ENCODE assay signal across 30 cellular contexts in genomic region chr16:83100679-83101078, GRCh38.
A peak's percentile ranks its signal among the peaks of the same experiment; 100 is the strongest.
DNase-seq lines count a peak whose midpoint lies in the region; ATAC-seq, FAIRE-seq and TF ChIP-seq lines count a peak whose summit lies in the region.
"Had no signal": no experiment of that assay in that cellular context is flagged by ENCODE, and none has a peak within 500 bp of the region (broad histone marks: within the 10 kb centered on the region; RNA-seq: fewer than 3 reads in every experiment).

No MANE protein-coding gene starts in this region.

- peaks cover 30% of the 10 kb centered on the region for H3K4me1 ChIP-seq in keratinocyte (ENCODE audit: control insufficient read depth, extremely low read depth, insufficient read depth, low read length)
- H3K4me1 ChIP-seq: A549, heart left ventricle, lower lobe of right lung, upper lobe of left lung had no signal

- H3K4me3 Mint-ChIP-seq in activated CD8-positive, alpha-beta T cell treated with anti-CD3 and anti-CD28 coated beads for 36 hours: no peak overlapping the region
- no peak overlapping the region for H3K4me3 Mint-ChIP-seq in activated CD8-positive, alpha-beta T cell treated with anti-CD3 and anti-CD28 coated beads, Interleukin-2, amount 10 ng/mL, durations not matched to agents 7 days and 5 days
- H3K4me3 Mint-ChIP-seq: activated naive CD4-positive, alpha-beta T cell treated with anti-CD3 and anti-CD28 coated beads, Interleukin-2, amount 50 U/mL, for 24 hours; CD8-positive, alpha-beta T cell; central memory CD8-positive, alpha-beta T cell; IgD-negative memory B cell; nephron had no signal

- POLR2A ChIA-PET in activated CD8-positive, alpha-beta T cell treated with anti-CD3 and anti-CD28 coated beads for 36 hours (lab: Charles Lee): no interaction called here
- POLR2A ChIA-PET in activated CD8-positive, alpha-beta T cell treated with anti-CD3 and anti-CD28 coated beads, Interleukin-2, amount 10 ng/mL, durations not matched to agents 7 days and 5 days (lab: Charles Lee): no interaction called here

- dilution Hi-C loops in keratinocyte (cut with MboI; ENCODE audit: extremely low pct_ligation_motif_present, low sequenced_read_pairs): no loop called here

- peak; percentile 30 for DNase-seq in activated CD8-positive, alpha-beta T cell treated with anti-CD3 and anti-CD28 coated beads for 36 hours
- no peak for DNase-seq in activated CD8-positive, alpha-beta T cell treated with anti-CD3 and anti-CD28 coated beads, Interleukin-2, amount 10 ng/mL, durations not matched to agents 7 days and 5 days
- DNase-seq in HT1080 (ENCODE audit: low read depth): peak; percentile 39
- DNase-seq in choroid plexus epithelial cell (ENCODE audit: low read depth): peak; percentile 20
- peak; percentile 81 for DNase-seq in keratinocyte (ENCODE audit: low read depth, low spot score)
- no peak for DNase-seq in NOMO-1 treated with dmso at 0.1 percent for 144 hours (lab: John Stamatoyannopoulos, UW; ENCODE audit: unreplicated experiment)
- DNase-seq in sciatic nerve (ENCODE audit: low spot score): no peak
- DNase-seq: activated CD4-positive, CD25-positive, alpha-beta regulatory T cell treated with anti-CD3 and anti-CD28 coated beads, Interleukin-2, amount 50 U/mL, for 72 hours; activated T-cell treated with anti-CD3 and anti-CD28 coated beads, Interleukin-2, amount 50 U/mL, for 48 hours; CD8-positive, alpha-beta T cell; heart left ventricle; lower lobe of right lung; NCI-H1092 treated with DMSO at 0.1 percent for 48 hours; NCI-H2029 treated with DMSO at 0.1 percent for 48 hours; NCI-H526; retina; small intestine; stimulated activated CD4-positive, alpha-beta T cell treated with anti-CD3 and anti-CD28 coated beads, Interleukin-1b, Interleukin-23, amount 100 ng/mL, for 48 hours; stimulated activated CD8-positive, alpha-beta memory T cell treated with anti-CD3 and anti-CD28 coated beads, Interleukin-4, amount 100 ng/mL, for 48 hours; upper lobe of left lung had no signal

- peak; percentile 60 for ATAC-seq in activated CD8-positive, alpha-beta T cell treated with anti-CD3 and anti-CD28 coated beads for 36 hours
- no peak for ATAC-seq in activated CD8-positive, alpha-beta T cell treated with anti-CD3 and anti-CD28 coated beads, Interleukin-2, amount 10 ng/mL, durations not matched to agents 7 days and 5 days
- no peak for ATAC-seq in sciatic nerve
- ATAC-seq in HG02840 (IDR thresholded peaks at IDR 0.05; ENCODE audit: low FRiP score, unreplicated experiment): no peak
- ATAC-seq: A549; CD8-positive, alpha-beta T cell; heart left ventricle; lower lobe of right lung had no signal

- H3K27me3 ChIP-seq in keratinocyte (ENCODE audit: control insufficient read depth, extremely low read depth, insufficient read depth, low read length): no peaks in the 10 kb centered on the region
- H3K27me3 ChIP-seq: heart left ventricle, upper lobe of left lung had no signal

- no peak overlapping the region for H3K27ac Mint-ChIP-seq in activated CD8-positive, alpha-beta T cell treated with anti-CD3 and anti-CD28 coated beads for 36 hours
- no peak overlapping the region for H3K27ac Mint-ChIP-seq in activated CD8-positive, alpha-beta T cell treated with anti-CD3 and anti-CD28 coated beads, Interleukin-2, amount 10 ng/mL, durations not matched to agents 7 days and 5 days
- H3K27ac Mint-ChIP-seq: activated naive CD4-positive, alpha-beta T cell treated with anti-CD3 and anti-CD28 coated beads, Interleukin-2, amount 50 U/mL, for 24 hours; CD8-positive, alpha-beta T cell; IgD-negative memory B cell; nephron had no signal

- intact Hi-C loops in activated CD8-positive, alpha-beta T cell treated with anti-CD3 and anti-CD28 coated beads for 36 hours (cut with micrococcal nuclease): no loop called here
- intact Hi-C loops in sciatic nerve (cut with DNase I): no loop called here

- peak overlapping the region; percentile 55 for H3K4me2 ChIP-seq in keratinocyte (ENCODE audit: control insufficient read depth, extremely low read depth, insufficient read depth, low read depth, low read length)
- H3K4me2 ChIP-seq: A549 had no signal

- no peaks in the 10 kb centered on the region for H4K20me1 ChIP-seq in keratinocyte (ENCODE audit: control insufficient read depth, extremely low read depth, insufficient read depth, low read length)

- H3K79me2 ChIP-seq in keratinocyte (ENCODE audit: control insufficient read depth, insufficient read depth, low read length): no peaks in the 10 kb centered on the region

- H3K9me3 ChIP-seq in keratinocyte (ENCODE audit: control insufficient read depth, low read depth, low read length): peaks cover 10% of the 10 kb centered on the region
- H3K9me3 ChIP-seq: A549 had no signal

- no peak overlapping the region for H2AFZ ChIP-seq in keratinocyte (ENCODE audit: control insufficient read depth, low read length)

- peaks cover 9% of the 10 kb centered on the region for H3K9me3 Mint-ChIP-seq in activated CD8-positive, alpha-beta T cell treated with anti-CD3 and anti-CD28 coated beads for 36 hours
- peaks cover 11% of the 10 kb centered on the region for H3K9me3 Mint-ChIP-seq in activated CD8-positive, alpha-beta T cell treated with anti-CD3 and anti-CD28 coated beads, Interleukin-2, amount 10 ng/mL, durations not matched to agents 7 days and 5 days (ENCODE audit: insufficient read depth)

- peak overlapping the region; percentile 68 for H3K27ac ChIP-seq in keratinocyte (ENCODE audit: control insufficient read depth, insufficient read depth, low read length)
- H3K27ac ChIP-seq: A549, heart left ventricle, lower lobe of right lung, upper lobe of left lung had no signal

- H3K27me3 Mint-ChIP-seq in activated CD8-positive, alpha-beta T cell treated with anti-CD3 and anti-CD28 coated beads for 36 hours: peaks cover 10% of the 10 kb centered on the region
- H3K27me3 Mint-ChIP-seq in activated CD8-positive, alpha-beta T cell treated with anti-CD3 and anti-CD28 coated beads, Interleukin-2, amount 10 ng/mL, durations not matched to agents 7 days and 5 days (ENCODE audit: low read depth): no peaks in the 10 kb centered on the region

- no peaks in the 10 kb centered on the region for H3K36me3 ChIP-seq in keratinocyte (ENCODE audit: control insufficient read depth in 2 of 2, extremely low read depth in 1 of 2, insufficient read depth in 2 of 2, low read length in 2 of 2)
- H3K36me3 ChIP-seq: heart left ventricle, lower lobe of right lung, upper lobe of left lung had no signal

- CTCF ChIA-PET in activated CD8-positive, alpha-beta T cell treated with anti-CD3 and anti-CD28 coated beads for 36 hours (lab: Charles Lee): no interaction called here
- CTCF ChIA-PET in activated CD8-positive, alpha-beta T cell treated with anti-CD3 and anti-CD28 coated beads, Interleukin-2, amount 10 ng/mL, durations not matched to agents 7 days and 5 days (lab: Charles Lee): no interaction called here

- H3K9me1 ChIP-seq in keratinocyte (ENCODE audit: control insufficient read depth, extremely low read depth, insufficient read depth, low read length): no peaks in the 10 kb centered on the region

- peaks cover 1% of the 10 kb centered on the region for H3K4me1 Mint-ChIP-seq in activated CD8-positive, alpha-beta T cell treated with anti-CD3 and anti-CD28 coated beads for 36 hours (ENCODE audit: low read depth)
- no peaks in the 10 kb centered on the region for H3K4me1 Mint-ChIP-seq in activated CD8-positive, alpha-beta T cell treated with anti-CD3 and anti-CD28 coated beads, Interleukin-2, amount 10 ng/mL, durations not matched to agents 7 days and 5 days (ENCODE audit: low read depth)
- H3K4me1 Mint-ChIP-seq: activated naive CD4-positive, alpha-beta T cell treated with anti-CD3 and anti-CD28 coated beads, Interleukin-2, amount 50 U/mL, for 24 hours; central memory CD8-positive, alpha-beta T cell; nephron had no signal

- FAIRE-seq in keratinocyte (lab: Jason Lieb, UNC): peak; percentile 77
- FAIRE-seq: A549, astrocyte, endometrium, G401.6, small intestine, TTC549 had no signal

- H3K36me3 Mint-ChIP-seq in activated CD8-positive, alpha-beta T cell treated with anti-CD3 and anti-CD28 coated beads for 36 hours (ENCODE audit: low read depth): no peaks in the 10 kb centered on the region
- H3K36me3 Mint-ChIP-seq in activated CD8-positive, alpha-beta T cell treated with anti-CD3 and anti-CD28 coated beads, Interleukin-2, amount 10 ng/mL, durations not matched to agents 7 days and 5 days (ENCODE audit: low read depth): no peaks in the 10 kb centered on the region
- H3K36me3 Mint-ChIP-seq: activated naive CD4-positive, alpha-beta T cell treated with anti-CD3 and anti-CD28 coated beads, Interleukin-2, amount 50 U/mL, for 24 hours; CD8-positive, alpha-beta T cell; IgD-negative memory B cell had no signal

- H3K4me3 ChIP-seq in choroid plexus epithelial cell (ENCODE audit: low read depth, low read length) (no peak overlapping the region), keratinocyte (ENCODE audit: control insufficient read depth in 2 of 3, extremely low read depth in 1 of 3, insufficient read depth in 2 of 3, low read depth in 1 of 3, low read length in 3 of 3) (no peak overlapping the region)
- H3K4me3 ChIP-seq: A549, heart left ventricle, lower lobe of right lung, upper lobe of left lung had no signal

- no peak for TF ChIP-seq CTCF in activated CD8-positive, alpha-beta T cell treated with anti-CD3 and anti-CD28 coated beads for 36 hours (IDR thresholded peaks at IDR 0.05)
- no peak for TF ChIP-seq CTCF in choroid plexus epithelial cell (conservative IDR thresholded peaks at IDR 0.05; ENCODE audit: low read depth, low read length)
- TF ChIP-seq CTCF in keratinocyte (optimal IDR thresholded peaks at IDR 0.05 in 1 of 3, IDR thresholded peaks at IDR 0.05 in 1 of 3, conservative IDR thresholded peaks at IDR 0.05 in 1 of 3; ENCODE audit: extremely low read depth in 1 of 3, insufficient read depth in 2 of 3, low read length in 3 of 3): no peak

- H3K9ac ChIP-seq in keratinocyte (ENCODE audit: control insufficient read depth, extremely low read depth, insufficient read depth, low read length): no peak overlapping the region

Comparison
In these comparisons a context has a peak if more than half of its experiments do, and no peak if none do; other contexts are left out.
1. DNase-seq: peak in activated CD8-positive, alpha-beta T cell treated with anti-CD3 and anti-CD28 coated beads for 36 hours (single experiment), HT1080 (single experiment), choroid plexus epithelial cell (single experiment) and keratinocyte (single experiment); none in activated CD8-positive, alpha-beta T cell treated with anti-CD3 and anti-CD28 coated beads, Interleukin-2, amount 10 ng/mL, durations not matched to agents 7 days and 5 days (single experiment), NOMO-1 treated with dmso at 0.1 percent for 144 hours (single experiment) and sciatic nerve (single experiment).